In the genomic region with DNA sequence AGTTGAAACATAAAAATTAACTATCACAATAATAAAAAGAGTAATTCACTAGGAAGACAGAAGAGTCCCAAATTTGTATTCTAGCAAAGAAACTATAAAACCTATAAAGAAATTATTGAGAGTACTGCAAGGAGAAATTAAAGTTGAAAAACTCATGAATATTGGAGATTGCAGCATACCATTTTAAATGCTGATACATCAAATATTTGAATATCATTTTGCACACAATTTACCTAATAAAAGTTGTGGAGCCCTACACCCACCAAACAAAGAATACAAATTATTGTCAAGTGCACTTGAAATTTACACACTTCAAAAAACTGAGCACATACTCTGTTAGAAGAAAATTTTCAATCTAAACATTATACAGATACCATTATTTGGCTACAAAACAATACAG, we compare ENCODE assay signal across 7 cellular contexts.
"Had no signal": no experiment of that assay in that cellular context is flagged by ENCODE, and none has a peak within 500 bp of the region (broad histone marks: within the 10 kb centered on the region; RNA-seq: fewer than 3 reads in every experiment).

No MANE protein-coding gene starts in this region.

- H3K4me2 ChIP-seq: GM23338 had no signal

- ATAC-seq: GM23338, HCT116 had no signal

- H2AFZ ChIP-seq: GM23338 had no signal

- H3K27ac ChIP-seq: HL-60 had no signal

- H3K36me3 ChIP-seq: HAP-1 had no signal

- H3K9me3 ChIP-seq: HAP-1 had no signal

- DNase-seq: H7, HFFc6, KG1 had no signal

- H3K4me1 ChIP-seq: HAP-1 had no signal

- H3K4me3 ChIP-seq: GM23338, HAP-1 had no signal
